Comparison of ENCODE assay signal across 20 cellular contexts in genomic region chrX:151515233-151515632, GRCh38. TPM values are rescaled to one million over a fixed set of nuclear protein-coding genes. Genes with fewer than 3 reads are reported as not detected.
DNase-seq lines count a peak whose midpoint lies in the region; ATAC-seq, FAIRE-seq and TF ChIP-seq lines count a peak whose summit lies in the region.
"Had no signal": no experiment of that assay in that cellular context is flagged by ENCODE, and none has a peak within 500 bp of the region (broad histone marks: within the 10 kb centered on the region; RNA-seq: fewer than 3 reads in every experiment).

No MANE protein-coding gene starts in this region.

- no peak for TF ChIP-seq RAD21 in SK-N-SH (IDR thresholded peaks at IDR 0.05; ENCODE audit: low read length)
- no peak for TF ChIP-seq RAD21 in K562 (CRISPR knock-in tag; conservative IDR thresholded peaks at IDR 0.05 in 1 of 2, IDR thresholded peaks at IDR 0.05 in 1 of 2)

- FAIRE-seq in K562 (lab: Jason Lieb, UNC) = no peak
- FAIRE-seq: A549, D721Med had no signal

- no peaks in the 10 kb centered on the region for H3K9me2 ChIP-seq in SK-N-SH

- TF ChIP-seq POLR2A in K562 (conservative IDR thresholded peaks at IDR 0.05) = no peak; the same call in 1 of the 2 replicates

- H3K79me2 ChIP-seq in SK-N-SH (ENCODE audit: insufficient read depth) (no peaks in the 10 kb centered on the region), K562 (ENCODE audit: control insufficient read depth, insufficient read depth, low read length) (no peaks in the 10 kb centered on the region)

- TF ChIP-seq CTCF in SK-N-SH (IDR thresholded peaks at IDR 0.05) (no peak), K562 (IDR thresholded peaks at IDR 0.05 in 2 of 3, conservative IDR thresholded peaks at IDR 0.05 in 1 of 3; ENCODE audit: insufficient read depth in 2 of 3, low read depth in 1 of 3, low read length in 3 of 3) (no peak)

- H3K36me3 ChIP-seq in SK-N-SH (replicated peaks in 1 of 2; ENCODE audit: control insufficient read depth in 1 of 2, insufficient read depth in 2 of 2, low read length in 1 of 2) (no peaks in the 10 kb centered on the region), K562 (ENCODE audit: control insufficient read depth, insufficient read depth, low read length) (no peaks in the 10 kb centered on the region)
- H3K36me3 ChIP-seq: HAP-1 had no signal

- POLR2A ChIA-PET in SK-N-SH (lab: Yijun Ruan, JAX) = no interaction called here
- POLR2A ChIA-PET in K562 (lab: Yijun Ruan, JAX) = no interaction called here

- H3K4me1 ChIP-seq in SK-N-SH (ENCODE audit: control insufficient read depth in 1 of 2, insufficient read depth in 2 of 2, low read depth in 1 of 2, low read length in 1 of 2) (no peaks in the 10 kb centered on the region), K562 (replicated peaks in 1 of 2; ENCODE audit: control insufficient read depth in 2 of 2, insufficient read depth in 2 of 2, low read length in 2 of 2) (no peaks in the 10 kb centered on the region)
- H3K4me1 ChIP-seq: A549, Caco-2, HAP-1 had no signal

- peak; percentile 2 for DNase-seq in SK-N-SH
- peak; percentile 40 for DNase-seq in NAMALWA (ENCODE audit: low spot score)
- DNase-seq in K562 (ENCODE audit: extremely low read depth in 1 of 4, low spot score in 3 of 4) = peak; percentile 11 to 33 (median 28)
- DNase-seq in NCI-H1048 (lab: John Stamatoyannopoulos, UW) = no peak
- DNase-seq: AML-193; Caco-2; CD4-positive, alpha-beta T cell; GDM1; GM23248 had no signal

- H3K9me3 ChIP-seq in SK-N-SH = no peaks in the 10 kb centered on the region
- H3K9me3 ChIP-seq in K562 (replicated peaks; ENCODE audit: control insufficient read depth, insufficient read depth, low read depth, low read length) = no peaks in the 10 kb centered on the region
- H3K9me3 ChIP-seq: A549, Caco-2, HAP-1 had no signal

- H3K9ac ChIP-seq in SK-N-SH = no peak overlapping the region
- no peak overlapping the region for H3K9ac ChIP-seq in K562 (ENCODE audit: insufficient read depth in 1 of 2, low read depth in 2 of 2, low read length in 2 of 2)
- H3K9ac ChIP-seq: GM23248, KMS-11 had no signal

- H3K9me1 ChIP-seq in K562 (ENCODE audit: control insufficient read depth, insufficient read depth, low read length) = no peaks in the 10 kb centered on the region

- TF ChIP-seq EP300 in SK-N-SH (IDR thresholded peaks at IDR 0.05; ENCODE audit: borderline replicate concordance in 1 of 2, low read depth in 1 of 2, low read length in 1 of 2) (no peak), K562 (IDR thresholded peaks at IDR 0.05; ENCODE audit: low read length) (no peak)

- no peaks in the 10 kb centered on the region for H4K20me1 ChIP-seq in SK-N-SH (ENCODE audit: insufficient read depth)
- H4K20me1 ChIP-seq in K562 (replicated peaks; ENCODE audit: control insufficient read depth, insufficient read depth, low read length) = no peaks in the 10 kb centered on the region

- no peak overlapping the region for H3K27ac ChIP-seq in SK-N-SH (ENCODE audit: low read depth in 2 of 2, low read length in 1 of 2)
- no peak overlapping the region for H3K27ac ChIP-seq in K562 (ENCODE audit: extremely low read depth, low read depth, low read length)
- H3K27ac ChIP-seq: 22Rv1, A549, C4-2B, GM23248, KMS-11 had no signal

- ATAC-seq in SK-N-SH treated with all-trans-retinoic acid at 6 μM for 48 hours = no peak
- peak; percentile 84 for ATAC-seq in K562
- ATAC-seq in esophagus mucosa = no peak
- no peak for ATAC-seq in GM21381 (IDR thresholded peaks at IDR 0.05; ENCODE audit: unreplicated experiment)
- ATAC-seq: A549 had no signal

- H3K27me3 ChIP-seq in SK-N-SH (ENCODE audit: insufficient read depth) (peaks cover 8% of the 10 kb centered on the region; the same call in 1 of the 2 replicates), K562 (ENCODE audit: control insufficient read depth in 2 of 2, insufficient read depth in 2 of 2, low read length in 2 of 2) (0 out of 5 replicates have a peak, but pooled peaks cover 0 to 10% of the 10 kb centered on the region in 2 experiments)

- H3K4me3 ChIP-seq in SK-N-SH (ENCODE audit: low read depth in 2 of 2, low read length in 1 of 2) = no peak overlapping the region
- no peak overlapping the region for H3K4me3 ChIP-seq in K562
- H3K4me3 ChIP-seq: A549, GM23248, HAP-1 had no signal

- WGBS in SK-N-SH (ENCODE audit: low lambda C conversion rate) = 0% methylated on average over 2 of the region's 2 CpGs
- no CpG with 5 or more reads among the region's 2 CpGs for WGBS in K562 (ENCODE audit: insufficient coverage, low coverage, missing lambda C conversion rate)

- in situ Hi-C loops in K562 (cut with MboI) = no loop called here

- no peak overlapping the region for H3K4me2 ChIP-seq in SK-N-SH
- H3K4me2 ChIP-seq in K562 (ENCODE audit: insufficient read depth, low read length) = no peak overlapping the region
- H3K4me2 ChIP-seq: A549, KMS-11 had no signal

- no TSS peak for BruUV-seq in K562 (replicated peaks; lab: Mats Ljungman, UMichigan)

- intact Hi-C loops in K562 (cut with micrococcal nuclease) = no loop called here

- no peak overlapping the region for H2AFZ ChIP-seq in SK-N-SH (ENCODE audit: low read depth)
- H2AFZ ChIP-seq in K562 (ENCODE audit: low read depth, low read length) = no peak overlapping the region
- H2AFZ ChIP-seq: GM23248 had no signal

- CTCF ChIA-PET in SK-N-SH (lab: Yijun Ruan, JAX) (no interaction called here), K562 (lab: Yijun Ruan, JAX; ENCODE audit: low intra/inter-chr PET ratio) (no interaction called here)

- H3F3A ChIP-seq in SK-N-SH (replicated peaks; ENCODE audit: insufficient read depth) = no peaks in the 10 kb centered on the region

TF ChIP-seq in SK-N-SH, 30 proteins besides CTCF, POLR2A, EP300 and RAD21 (continues in another document):
- no peak for TF ChIP-seq GATA2 (CRISPR knock-in tag; IDR thresholded peaks at IDR 0.05)
- no peak for TF ChIP-seq NRF1 (IDR thresholded peaks at IDR 0.05; ENCODE audit: low read depth, low read length)
- TF ChIP-seq IRF3 (IDR thresholded peaks at IDR 0.05; ENCODE audit: low read depth, low read length) = no peak
- no peak for TF ChIP-seq MXI1 (IDR thresholded peaks at IDR 0.05; ENCODE audit: low read depth, low read length)

TF ChIP-seq in SK-N-SH treated with all-trans-retinoic acid at 6 μM for 48 hours, 23 proteins besides CTCF, POLR2A, EP300 and RAD21:
- TF ChIP-seq SNAI2 (CRISPR knock-in tag; IDR thresholded peaks at IDR 0.05) = no peak

TF ChIP-seq in K562, 482 proteins besides CTCF, POLR2A, EP300 and RAD21 (continues in another document):
- TF ChIP-seq, protein P1, sequence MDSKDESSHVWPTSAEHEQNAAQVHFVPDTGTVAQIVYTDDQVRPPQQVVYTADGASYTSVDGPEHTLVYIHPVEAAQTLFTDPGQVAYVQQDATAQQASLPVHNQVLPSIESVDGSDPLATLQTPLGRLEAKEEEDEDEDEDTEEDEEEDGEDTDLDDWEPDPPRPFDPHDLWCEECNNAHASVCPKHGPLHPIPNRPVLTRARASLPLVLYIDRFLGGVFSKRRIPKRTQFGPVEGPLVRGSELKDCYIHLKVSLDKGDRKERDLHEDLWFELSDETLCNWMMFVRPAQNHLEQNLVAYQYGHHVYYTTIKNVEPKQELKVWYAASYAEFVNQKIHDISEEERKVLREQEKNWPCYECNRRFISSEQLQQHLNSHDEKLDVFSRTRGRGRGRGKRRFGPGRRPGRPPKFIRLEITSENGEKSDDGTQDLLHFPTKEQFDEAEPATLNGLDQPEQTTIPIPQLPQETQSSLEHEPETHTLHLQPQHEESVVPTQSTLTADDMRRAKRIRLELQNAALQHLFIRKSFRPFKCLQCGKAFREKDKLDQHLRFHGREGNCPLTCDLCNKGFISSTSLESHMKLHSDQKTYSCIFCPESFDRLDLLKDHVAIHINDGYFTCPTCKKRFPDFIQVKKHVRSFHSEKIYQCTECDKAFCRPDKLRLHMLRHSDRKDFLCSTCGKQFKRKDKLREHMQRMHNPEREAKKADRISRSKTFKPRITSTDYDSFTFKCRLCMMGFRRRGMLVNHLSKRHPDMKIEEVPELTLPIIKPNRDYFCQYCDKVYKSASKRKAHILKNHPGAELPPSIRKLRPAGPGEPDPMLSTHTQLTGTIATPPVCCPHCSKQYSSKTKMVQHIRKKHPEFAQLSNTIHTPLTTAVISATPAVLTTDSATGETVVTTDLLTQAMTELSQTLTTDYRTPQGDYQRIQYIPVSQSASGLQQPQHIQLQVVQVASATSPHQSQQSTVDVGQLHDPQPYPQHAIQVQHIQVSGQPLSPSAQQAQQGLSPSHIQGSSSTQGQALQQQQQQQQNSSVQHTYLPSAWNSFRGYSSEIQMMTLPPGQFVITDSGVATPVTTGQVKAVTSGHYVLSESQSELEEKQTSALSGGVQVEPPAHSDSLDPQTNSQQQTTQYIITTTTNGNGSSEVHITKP (IDR thresholded peaks at IDR 0.05; ENCODE audit: partially characterized antibody) = peak; percentile 24
- no peak for TF ChIP-seq POLR2G (IDR thresholded peaks at IDR 0.05; ENCODE audit: low read depth, low read length)
- no peak for TF ChIP-seq ZNF143 (CRISPR knock-in tag; IDR thresholded peaks at IDR 0.05)
- no peak for TF ChIP-seq MYC (IDR thresholded peaks at IDR 0.05; ENCODE audit: low read depth, low read length)
- TF ChIP-seq MYC (CRISPR knock-in tag; IDR thresholded peaks at IDR 0.05; ENCODE audit: borderline replicate concordance, low read depth) = no peak
- no peak for TF ChIP-seq KLF10 (CRISPR knock-in tag; IDR thresholded peaks at IDR 0.05)
- peak; percentile 75 for TF ChIP-seq NFYB (IDR thresholded peaks at IDR 0.05; ENCODE audit: extremely low read depth, insufficient read length)

RNA-seq across cellular contexts. Expression of gene PASD1, which starts 48.2 kb away (rescaled TPM):
- polyA plus RNA-seq in SK-N-SH (2012; rRNA removed) (0.03 and 0.08 TPM in 2 replicates), K562 (2011; rRNA removed) (6.9 and 7.9 TPM in 2 replicates), K562 (2014; fragmentation: Illumina TruSeq; extraction: Trizol) (12.2 and 12.8 TPM in 2 replicates), K562 (2014; fragmentation: Nextera tagmentation; extraction: Ambion mirVana) (1 to 10 TPM; 1.7 to 4.3 TPM), K562 (2014; rRNA removed) (11.1 and 11.3 TPM in 2 replicates)
- 0.04 and 0.05 TPM in 2 replicates for polyA plus RNA-seq in SK-N-SH (2012; cell fraction: cytosol; rRNA removed)
- 0.02 and 0.05 TPM in 2 replicates for polyA plus RNA-seq in SK-N-SH (2012; cell fraction: nucleus; rRNA removed)
- 1.8 and 3.6 TPM in 2 replicates for total RNA-seq in K562 (2011; cell fraction: chromatin; rRNA removed; ENCODE audit: low replicate concordance)
- 0.83 and 1.6 TPM in 2 replicates for total RNA-seq in K562 (2011; cell fraction: nucleolus; rRNA removed)
- total RNA-seq in K562 (2011; cell fraction: nucleoplasm; rRNA removed) = 2.1 and 2.5 TPM in 2 replicates
- total RNA-seq in K562 (2014; rRNA removed) (9.5 and 12.3 TPM in 2 replicates), K562 (2014; rRNA removed; fragmentation: Illumina TruSeq; extraction: Trizol) (10.9 and 11.3 TPM in 2 replicates), K562 (2015; rRNA removed; fragmentation: Illumina TruSeq; extraction: Trizol) (11.0 and 11.7 TPM in 2 replicates), K562 (2021) (9.6 and 10.5 TPM in 2 replicates), esophagus mucosa (not detected)
- 5.5 and 6.8 TPM in 2 replicates for polyA plus RNA-seq in K562 (2011; cell fraction: cytosol; rRNA removed)
- polyA plus RNA-seq in K562 (2011; cell fraction: nucleus; rRNA removed) = 2.8 and 3.7 TPM in 2 replicates
- 7.5 TPM in 2 replicates for polyA plus RNA-seq in K562 (2012)
- polyA minus RNA-seq in K562 (2011; rRNA and poly(A)+ RNA removed) = 6.0 and 6.3 TPM in 2 replicates
- 1.1 and 1.9 TPM in 2 replicates for polyA minus RNA-seq in K562 (2011; cell fraction: cytosol; rRNA and poly(A)+ RNA removed)
- polyA minus RNA-seq in K562 (2011; cell fraction: nucleus; rRNA and poly(A)+ RNA removed) = 1.1 and 2.0 TPM in 2 replicates
- total RNA-seq: Caco-2; CD4-positive, alpha-beta T cell; GM23248; H4 had no signal
- polyA plus RNA-seq: A549, BJ, GM23248 had no signal
